Comparison of ENCODE assay signal across 14 cellular contexts in the genomic region with DNA sequence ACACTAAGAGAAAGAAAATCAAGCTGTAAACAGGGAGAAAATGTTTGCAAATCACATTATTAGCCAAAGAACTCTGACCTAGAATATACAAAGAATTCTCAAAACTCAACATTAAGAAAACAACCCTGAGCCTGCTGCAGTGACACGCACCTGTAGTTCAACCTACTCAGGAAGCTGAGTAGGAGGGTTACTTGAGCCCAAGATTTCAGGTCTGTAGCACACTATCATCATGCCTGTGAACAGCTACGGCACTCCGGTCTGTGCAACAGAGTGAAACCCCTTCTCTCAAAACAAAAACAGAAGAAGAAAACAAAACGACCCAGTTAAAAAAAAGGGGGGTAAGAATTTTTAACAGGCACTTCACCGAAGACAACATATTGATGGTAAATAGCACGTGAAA. TPM values are rescaled to one million over a fixed set of nuclear protein-coding genes. Genes with fewer than 3 reads are reported as not detected.
DNase-seq lines count a peak whose midpoint lies in the region; ATAC-seq, FAIRE-seq and TF ChIP-seq lines count a peak whose summit lies in the region.
"Had no signal": no experiment of that assay in that cellular context is flagged by ENCODE, and none has a peak within 500 bp of the region (broad histone marks: within the 10 kb centered on the region; RNA-seq: fewer than 3 reads in every experiment).

No MANE protein-coding gene starts in this region.

- H3K9ac ChIP-seq in mammary epithelial cell (ENCODE audit: insufficient read depth, low read length) = no peak overlapping the region

- H3K9me3 ChIP-seq in thyroid gland = no peaks in the 10 kb centered on the region
- H3K9me3 ChIP-seq in mammary epithelial cell (replicated peaks; ENCODE audit: insufficient read depth, low read length) = no peaks in the 10 kb centered on the region
- H3K9me3 ChIP-seq: HAP-1, right atrium auricular region had no signal

- peak; percentile 93 for ATAC-seq in HG02623 (IDR thresholded peaks at IDR 0.05; ENCODE audit: unreplicated experiment)
- ATAC-seq in HG03460 (IDR thresholded peaks at IDR 0.05; ENCODE audit: unreplicated experiment) = peak; percentile 71
- ATAC-seq: activated T-helper 17 cell treated with anti-CD3 and anti-CD28 coated beads, Interleukin-2, amount 50 U/mL, for 72 hours; foreskin keratinocyte had no signal

- 35 to 43% methylated on average over 6 of the region's 6 CpGs for WGBS in thyroid gland, 2 donors
- WGBS in mammary epithelial cell (ENCODE audit: low coverage, missing lambda C conversion rate) = 89% methylated on average over 6 of the region's 6 CpGs

- dilution Hi-C loops in mammary epithelial cell (cut with HindIII; ENCODE audit: low sequenced_read_pairs) = no loop called here

- intact Hi-C loops in thyroid gland (cut with DNase I) = no loop called here
- intact Hi-C loops in mammary epithelial cell (cut with micrococcal nuclease) = no loop called here

- peak; percentile 98 for FAIRE-seq in GM19239 (lab: Jason Lieb, UNC)
- no peak for FAIRE-seq in HTR-8/SVneo (lab: Jason Lieb, UNC)

- no peak for TF ChIP-seq POLR2A in thyroid gland (IDR thresholded peaks at IDR 0.05)

- TF ChIP-seq CTCF in thyroid gland (IDR thresholded peaks at IDR 0.05) = no peak
- no peak for TF ChIP-seq CTCF in mammary epithelial cell (conservative IDR thresholded peaks at IDR 0.05 in 1 of 2, IDR thresholded peaks at IDR 0.05 in 1 of 2; ENCODE audit: extremely low read depth in 1 of 2, insufficient read depth in 1 of 2, low read depth in 1 of 2, low read length in 2 of 2)

- in situ Hi-C loops in mammary epithelial cell (cut with MboI; ENCODE audit: low sequenced_read_pairs in 2 of 2) = no loop called here

- DNase-seq in GM19239 (ENCODE audit: insufficient read length, low spot score) (no peak), thyroid gland (peak; percentile 67 to 69), mammary epithelial cell (no peak), HTR-8/SVneo (ENCODE audit: insufficient read length, low spot score) (no peak), mucosa of gallbladder (ENCODE audit: low spot score) (no peak)
- DNase-seq in activated CD8-positive, alpha-beta memory T cell treated with anti-CD3 and anti-CD28 coated beads for 24 hours = no peak
- DNase-seq: DMS79, foreskin keratinocyte, MV-4-11 had no signal

- H2AFZ ChIP-seq in mammary epithelial cell (ENCODE audit: low read depth, low read length) = no peak overlapping the region

- BruUV-seq in mammary epithelial cell (replicated peaks; lab: Mats Ljungman, UMichigan) = no TSS peak

- no peaks in the 10 kb centered on the region for H4K20me1 ChIP-seq in mammary epithelial cell (ENCODE audit: insufficient read depth, low read length)

- H3K27ac ChIP-seq in thyroid gland = peak overlapping the region; percentile 61 to 84 (median 76)
- H3K27ac ChIP-seq in mammary epithelial cell (ENCODE audit: insufficient read depth, low read depth, low read length) = no peak overlapping the region
- H3K27ac ChIP-seq: foreskin keratinocyte, right atrium auricular region had no signal

- no peak overlapping the region for H3K4me3 ChIP-seq in thyroid gland (replicated peaks in 1 of 3)
- H3K4me3 ChIP-seq in mammary epithelial cell (replicated peaks in 1 of 3; ENCODE audit: insufficient read depth in 1 of 3, low read depth in 2 of 3, low read length in 3 of 3) = no peak overlapping the region
- H3K4me3 ChIP-seq: HAP-1, right atrium auricular region had no signal

- H3K36me3 ChIP-seq in thyroid gland = no peaks in the 10 kb centered on the region
- peaks cover 18% of the 10 kb centered on the region for H3K36me3 ChIP-seq in mammary epithelial cell (ENCODE audit: insufficient read depth, low read length)
- H3K36me3 ChIP-seq: HAP-1 had no signal

- CTCF ChIA-PET in mammary epithelial cell (lab: Charles Lee; ENCODE audit: low non-redundant PET) = no interaction called here

- no peak overlapping the region for H3K4me2 ChIP-seq in mammary epithelial cell (ENCODE audit: insufficient read depth, low read depth, low read length)

- H3K27me3 ChIP-seq in thyroid gland (no peaks in the 10 kb centered on the region), mammary epithelial cell (ENCODE audit: insufficient read depth, low read length) (no peaks in the 10 kb centered on the region)
- H3K27me3 ChIP-seq: foreskin keratinocyte, right atrium auricular region had no signal

- peaks cover 88% of the 10 kb centered on the region for H3K79me2 ChIP-seq in mammary epithelial cell (ENCODE audit: insufficient read depth, low read length)

- peaks cover 41 to 75% of the 10 kb centered on the region in 2 donors for H3K4me1 ChIP-seq in thyroid gland
- peaks cover 25% of the 10 kb centered on the region for H3K4me1 ChIP-seq in mammary epithelial cell (ENCODE audit: insufficient read depth, low read length)

RNA-seq across cellular contexts. Expression of gene SAV1, which starts 20.8 kb away (rescaled TPM):
- 10 to 100 TPM; 40.2 to 72.4 (median 48.6) TPM for total RNA-seq in thyroid gland
- total RNA-seq in mammary epithelial cell = 10 to 100 TPM; 53.3 to 63.5 TPM
- polyA plus RNA-seq in mammary epithelial cell = 23.6 TPM
- polyA minus RNA-seq in mammary epithelial cell = 25.5 TPM
- 24.1 TPM for total RNA-seq in mucosa of gallbladder

Comparison
In these comparisons a context has a peak if more than half of its experiments do, and no peak if none do; other contexts are left out.
1. DNase-seq: peak in thyroid gland (2 of 2); none in GM19239 (single experiment), activated CD8-positive, alpha-beta memory T cell treated with anti-CD3 and anti-CD28 coated beads for 24 hours (single experiment), mammary epithelial cell (single experiment), HTR-8/SVneo (single experiment) and mucosa of gallbladder (single experiment).